Comparison of ENCODE assay signal across 1 cellular context in genomic region chr1:38005195-38006007, GRCh38.
TF ChIP-seq lines count a peak whose summit lies in the region.

Gene FHL3 (minus strand): TSS chr1:38005514. CDS start chr1:37999412, 6,102 bp downstream.

TF ChIP-seq in SK-N-SH treated with all-trans-retinoic acid at 6 μM for 48 hours, 23 proteins besides CTCF, POLR2A, EP300 and RAD21 (continued from another document):
- no peak for TF ChIP-seq CSDC2 (CRISPR knock-in tag; IDR thresholded peaks at IDR 0.05)
- TF ChIP-seq PPARA (CRISPR knock-in tag; IDR thresholded peaks at IDR 0.05; ENCODE audit: borderline replicate concordance), result no peak
- TF ChIP-seq ESRRG (CRISPR knock-in tag; IDR thresholded peaks at IDR 0.05), result no peak
